8 cellular contexts compared by ENCODE assay signal in the genomic region with DNA sequence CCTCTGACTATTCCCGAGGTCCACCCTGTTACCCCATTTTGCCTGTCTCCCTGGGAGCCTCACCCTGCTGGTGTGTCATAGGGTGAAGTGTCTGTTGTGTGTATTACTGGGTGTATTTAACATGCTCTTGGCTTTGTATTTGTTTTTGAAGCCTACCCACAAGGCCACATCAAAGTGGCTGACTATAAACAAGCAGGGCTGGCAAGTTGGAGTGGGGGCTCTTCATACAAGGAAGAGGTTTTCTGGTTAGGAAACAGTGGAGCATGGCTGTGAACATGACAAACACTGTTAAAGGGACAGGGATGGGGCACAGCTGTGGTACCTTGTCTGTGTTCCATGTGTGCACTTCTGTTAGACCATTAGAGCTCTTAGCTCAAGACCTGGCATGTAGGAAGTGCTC. TPM values are rescaled to one million over a fixed set of nuclear protein-coding genes. Genes with fewer than 3 reads are reported as not detected.
A peak's percentile ranks its signal among the peaks of the same experiment; 100 is the strongest.
DNase-seq lines count a peak whose midpoint lies in the region; ATAC-seq and TF ChIP-seq lines count a peak whose summit lies in the region.

No MANE protein-coding gene starts in this region.

- WGBS in aorta, 2 donors: 76 to 82% methylated on average over 1 of the region's 1 CpG

- no peak for TF ChIP-seq CTCF in colonic mucosa (IDR thresholded peaks at IDR 0.05)

- peaks cover 81% of the 10 kb centered on the region for H3K4me1 Mint-ChIP-seq in stimulated activated memory B cell treated with anti-CD40 and anti-IgM and Interleukin-4, amounts not matched to agents 10 μg/mL and 1 μg/mL and 100 μg/mL, for 72 hours

- H3K36me3 Mint-ChIP-seq in stimulated activated memory B cell treated with anti-CD40 and anti-IgM and Interleukin-4, amounts not matched to agents 10 μg/mL and 1 μg/mL and 100 μg/mL, for 72 hours: peaks cover 24% of the 10 kb centered on the region

- H3K27me3 Mint-ChIP-seq in stimulated activated memory B cell treated with anti-CD40 and anti-IgM and Interleukin-4, amounts not matched to agents 10 μg/mL and 1 μg/mL and 100 μg/mL, for 72 hours: no peaks in the 10 kb centered on the region

- ATAC-seq in GM21515 (IDR thresholded peaks at IDR 0.05; ENCODE audit: unreplicated experiment): peak; percentile 12
- ATAC-seq in stimulated activated memory B cell treated with anti-CD40 and anti-IgM and Interleukin-4, amounts not matched to agents 10 μg/mL and 1 μg/mL and 100 μg/mL, for 72 hours: peak; percentile 55
- no peak for ATAC-seq in GM21447 (IDR thresholded peaks at IDR 0.05; ENCODE audit: unreplicated experiment)
- no peak for ATAC-seq in aorta (ENCODE audit: low FRiP score)

- peak overlapping the region; percentile 88 for H3K27ac Mint-ChIP-seq in stimulated activated memory B cell treated with anti-CD40 and anti-IgM and Interleukin-4, amounts not matched to agents 10 μg/mL and 1 μg/mL and 100 μg/mL, for 72 hours

- intact Hi-C loops in colonic mucosa (cut with DNase I): no loop called here
- intact Hi-C loops in aorta (cut with DNase I): no loop called here

- H3K9me3 Mint-ChIP-seq in stimulated activated memory B cell treated with anti-CD40 and anti-IgM and Interleukin-4, amounts not matched to agents 10 μg/mL and 1 μg/mL and 100 μg/mL, for 72 hours: no peaks in the 10 kb centered on the region

- peak; percentile 51 for DNase-seq in AG08396 (ENCODE audit: low spot score)
- DNase-seq in SJCRH30: peak; percentile 19 to 37
- DNase-seq in colonic mucosa: no peak
- DNase-seq in midbrain (lab: John Stamatoyannopoulos, UW): no peak
- no peak for DNase-seq in aorta

- H3K27ac ChIP-seq in SJCRH30 (no peak overlapping the region), colonic mucosa (peak overlapping the region; percentile 12), aorta (ENCODE audit: low read depth in 1 of 2, low read length in 2 of 2) (no peak overlapping the region)

- H3K4me1 ChIP-seq in SJCRH30: peaks cover 9% of the 10 kb centered on the region; the same call in 1 of the 2 replicates
- peaks cover 5% of the 10 kb centered on the region for H3K4me1 ChIP-seq in colonic mucosa
- H3K4me1 ChIP-seq in aorta (ENCODE audit: control insufficient read depth in 1 of 2, insufficient read depth in 2 of 2, low read length in 2 of 2): peaks cover 0 to 2% of the 10 kb centered on the region in 2 donors

- no peak overlapping the region for H3K4me3 ChIP-seq in SJCRH30
- H3K4me3 ChIP-seq in colonic mucosa: no peak overlapping the region
- H3K4me3 ChIP-seq in aorta (ENCODE audit: low read length in 2 of 2): no peak overlapping the region

- H3K9me3 ChIP-seq in SJCRH30 (replicated peaks): no peaks in the 10 kb centered on the region
- no peaks in the 10 kb centered on the region for H3K9me3 ChIP-seq in colonic mucosa
- H3K9me3 ChIP-seq in aorta (ENCODE audit: control insufficient read depth, low read length): no peaks in the 10 kb centered on the region

- H3K27me3 ChIP-seq in SJCRH30 (no peaks in the 10 kb centered on the region), colonic mucosa (no peaks in the 10 kb centered on the region), aorta (ENCODE audit: control insufficient read depth in 1 of 2, insufficient read depth in 2 of 2, low read length in 1 of 2) (no peaks in the 10 kb centered on the region)

- peak overlapping the region; percentile 8 for H3K4me3 Mint-ChIP-seq in stimulated activated memory B cell treated with anti-CD40 and anti-IgM and Interleukin-4, amounts not matched to agents 10 μg/mL and 1 μg/mL and 100 μg/mL, for 72 hours

- H3K36me3 ChIP-seq in SJCRH30 (no peaks in the 10 kb centered on the region; the same call in 1 of the 2 replicates), colonic mucosa (no peaks in the 10 kb centered on the region), aorta (ENCODE audit: control insufficient read depth in 1 of 2, insufficient read depth in 2 of 2, low read length in 1 of 2) (peaks cover 0 to under 1% of the 10 kb centered on the region in 2 donors)

- H3K9ac ChIP-seq in colonic mucosa (ENCODE audit: low read depth in 2 of 2, low read length in 2 of 2): no peak overlapping the region

RNA-seq across cellular contexts. Expression of a gene that starts 26.3 kb away (rescaled TPM):
- 24.2 and 24.3 TPM in 2 replicates for total RNA-seq in SJCRH30 (2014; rRNA removed; shearing (Covaris generic))
- total RNA-seq in colonic mucosa (10 to 100 TPM; 18.0 to 41.1 TPM), aorta (10 to 100 TPM; 47.4 to 53.2 TPM)
- polyA plus RNA-seq in aorta: 10 to 100 TPM; 12.4 to 28.7 TPM

Comparison
In these comparisons a context has a peak if more than half of its experiments do, and no peak if none do; other contexts are left out.
1. DNase-seq: peak in AG08396 (single experiment) and SJCRH30 (2 of 2); none in colonic mucosa (single experiment), midbrain (single experiment) and aorta (0 of 2).
2. ATAC-seq: peak in GM21515 (single experiment) and stimulated activated memory B cell treated with anti-CD40 and anti-IgM and Interleukin-4, amounts not matched to agents 10 μg/mL and 1 μg/mL and 100 μg/mL, for 72 hours (single experiment); none in GM21447 (single experiment) and aorta (single experiment).